8 cellular contexts compared by ENCODE assay signal in the genomic region with DNA sequence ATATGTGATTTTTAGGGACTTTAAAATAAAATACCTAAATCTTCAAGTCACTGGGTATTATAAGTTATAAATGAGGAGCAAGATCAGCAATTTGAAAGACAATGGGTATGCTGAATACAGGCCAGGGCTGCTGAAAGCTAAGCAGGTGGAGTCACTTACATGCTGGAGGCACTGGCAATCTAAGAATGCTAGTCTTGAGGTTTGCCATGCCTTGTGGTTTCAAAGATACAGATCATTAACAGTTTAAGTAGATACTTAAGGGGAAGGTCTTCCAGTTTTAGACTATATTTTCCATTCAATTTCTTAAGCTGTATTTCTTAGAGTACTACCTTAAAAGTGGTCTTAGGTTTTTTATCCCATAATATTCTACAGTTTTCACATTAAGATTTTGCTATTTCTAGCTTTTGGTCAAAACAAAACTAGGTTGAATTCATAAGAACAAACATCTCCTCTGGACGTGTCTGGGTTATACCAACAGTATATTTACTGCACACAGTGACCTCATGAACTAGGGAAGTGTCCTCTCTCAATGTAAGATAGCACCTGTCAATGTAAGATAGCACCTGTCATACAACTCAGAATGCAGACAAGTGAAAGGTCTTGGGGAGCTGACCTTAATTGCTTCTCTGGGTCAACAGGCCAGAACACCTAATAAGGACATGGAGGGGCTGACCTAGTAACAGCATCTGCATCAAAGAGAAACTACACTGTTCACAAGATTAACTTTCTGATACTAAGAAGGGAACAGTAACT. TPM values are rescaled to one million over a fixed set of nuclear protein-coding genes. Genes with fewer than 3 reads are reported as not detected.
DNase-seq lines count a peak whose midpoint lies in the region; ATAC-seq and TF ChIP-seq lines count a peak whose summit lies in the region.

No MANE protein-coding gene starts in this region.

- H3K4me1 ChIP-seq in HUES6 (ENCODE audit: control insufficient read depth, insufficient read depth, low read length) = peaks cover 30% of the 10 kb centered on the region

- DNase-seq in GM13976 (ENCODE audit: low spot score) (peak; percentile 74), naive B cell (peak; percentile 41), mucosa of gallbladder (ENCODE audit: low spot score) (no peak), HEK293T (ENCODE audit: extremely low spot score) (no peak), amygdala (lab: John Stamatoyannopoulos, UW) (no peak)
- DNase-seq in activated naive CD8-positive, alpha-beta T cell treated with anti-CD3 and anti-CD28 coated beads, Interleukin-2, amount 50 U/mL, for 24 hours = no peak

- peak overlapping the region; percentile 86 for H3K27ac Mint-ChIP-seq in activated naive CD8-positive, alpha-beta T cell treated with anti-CD3 and anti-CD28 coated beads, Interleukin-2, amount 50 U/mL, for 24 hours
- peak overlapping the region; percentile 15 to 98 (median 79) for H3K27ac Mint-ChIP-seq in naive B cell

- H3K4me1 Mint-ChIP-seq in activated naive CD8-positive, alpha-beta T cell treated with anti-CD3 and anti-CD28 coated beads, Interleukin-2, amount 50 U/mL, for 24 hours = peaks cover 33% of the 10 kb centered on the region
- H3K4me1 Mint-ChIP-seq in naive B cell = peaks cover 31 to 39% (median 32%) of the 10 kb centered on the region in 3 donors

- in situ Hi-C loops in GM13976 (cut with MboI; ENCODE audit: low sequenced_read_pairs, unreplicated experiment) = no loop called here

- H3K27me3 ChIP-seq in HUES6 (ENCODE audit: control insufficient read depth, insufficient read depth, low read length) = no peaks in the 10 kb centered on the region

- peaks cover 24% of the 10 kb centered on the region for H3K36me3 ChIP-seq in HUES6 (ENCODE audit: control insufficient read depth, insufficient read depth, low read length)

- H3K36me3 Mint-ChIP-seq in activated naive CD8-positive, alpha-beta T cell treated with anti-CD3 and anti-CD28 coated beads, Interleukin-2, amount 50 U/mL, for 24 hours (ENCODE audit: low read depth) = peaks cover 48% of the 10 kb centered on the region
- peaks cover 5 to 16% of the 10 kb centered on the region in 2 donors for H3K36me3 Mint-ChIP-seq in naive B cell

- peak overlapping the region; percentile 94 for H3K4me3 Mint-ChIP-seq in activated naive CD8-positive, alpha-beta T cell treated with anti-CD3 and anti-CD28 coated beads, Interleukin-2, amount 50 U/mL, for 24 hours
- peak overlapping the region; percentile 30 to 99 (median 97) for H3K4me3 Mint-ChIP-seq in naive B cell

- H3K27me3 Mint-ChIP-seq in activated naive CD8-positive, alpha-beta T cell treated with anti-CD3 and anti-CD28 coated beads, Interleukin-2, amount 50 U/mL, for 24 hours = no peaks in the 10 kb centered on the region
- H3K27me3 Mint-ChIP-seq in naive B cell = no peaks in the 10 kb centered on the region

- H3K27ac ChIP-seq in HUES6 (ENCODE audit: low read depth, low read length) = no peak overlapping the region

- no peak for TF ChIP-seq CTCF in GM13976 (IDR thresholded peaks at IDR 0.05; ENCODE audit: borderline replicate concordance, control extremely low read depth, extremely low read depth, insufficient read depth, missing control alignments)

- H3K4me3 ChIP-seq in HUES6 (ENCODE audit: low read depth, low read length) = peak overlapping the region; percentile 62

- no peaks in the 10 kb centered on the region for H3K9me3 ChIP-seq in HUES6 (ENCODE audit: control insufficient read depth, insufficient read depth, low read depth, low read length)

- no peak overlapping the region for H3K9ac ChIP-seq in HUES6 (ENCODE audit: low read length)

- POLR2A ChIA-PET in HEK293T (lab: Yijun Ruan, JAX) = no interaction called here

- CTCF ChIA-PET in HEK293T (lab: Yijun Ruan, JAX) = no interaction called here

- ATAC-seq in GM21529 (IDR thresholded peaks at IDR 0.05; ENCODE audit: unreplicated experiment) = peak; percentile 75
- peak; percentile 10 for ATAC-seq in activated naive CD8-positive, alpha-beta T cell treated with anti-CD3 and anti-CD28 coated beads, Interleukin-2, amount 50 U/mL, for 24 hours
- peak; percentile 26 to 28 for ATAC-seq in naive B cell (ENCODE audit: low read depth in 2 of 2)

- no peaks in the 10 kb centered on the region for H3K9me3 Mint-ChIP-seq in activated naive CD8-positive, alpha-beta T cell treated with anti-CD3 and anti-CD28 coated beads, Interleukin-2, amount 50 U/mL, for 24 hours
- no peaks in the 10 kb centered on the region for H3K9me3 Mint-ChIP-seq in naive B cell

TF ChIP-seq in HEK293T, 16 proteins besides CTCF, POLR2A, EP300 and RAD21:
- TF ChIP-seq ZNF384 (IDR thresholded peaks at IDR 0.05) = no peak
- TF ChIP-seq L3MBTL2 (conservative IDR thresholded peaks at IDR 0.05) = no peak
- no peak for TF ChIP-seq FOXA1 (IDR thresholded peaks at IDR 0.05)
- TF ChIP-seq SUZ12 (IDR thresholded peaks at IDR 0.05) = no peak
- no peak for TF ChIP-seq FOXK2 (IDR thresholded peaks at IDR 0.05)
- no peak for TF ChIP-seq TARDBP (IDR thresholded peaks at IDR 0.05)
- no peak for TF ChIP-seq HDGF (IDR thresholded peaks at IDR 0.05; ENCODE audit: borderline replicate concordance)
- no peak for TF ChIP-seq CTBP1 (IDR thresholded peaks at IDR 0.05; ENCODE audit: borderline replicate concordance)
- no peak for TF ChIP-seq BHLHE40 (IDR thresholded peaks at IDR 0.05; ENCODE audit: borderline replicate concordance)
- no peak for TF ChIP-seq FOXM1 (IDR thresholded peaks at IDR 0.05; ENCODE audit: borderline replicate concordance)
- TF ChIP-seq LEF1 (IDR thresholded peaks at IDR 0.05; ENCODE audit: borderline replicate concordance) = no peak
- no peak for TF ChIP-seq SP1 (IDR thresholded peaks at IDR 0.05)
- TF ChIP-seq NFRKB (IDR thresholded peaks at IDR 0.05) = no peak
- no peak for TF ChIP-seq ARNT (IDR thresholded peaks at IDR 0.05)

RNA-seq across cellular contexts. Expression of gene SRI, which starts 2.0 kb away (rescaled TPM):
- 100 to 1,000 TPM; 194 to 265 (median 222) TPM for polyA plus RNA-seq in naive B cell (ENCODE audit: low read depth in 6 of 6)
- total RNA-seq in mucosa of gallbladder = 77.8 TPM

Comparison
In these comparisons a context has a peak if more than half of its experiments do, and no peak if none do; other contexts are left out.
1. DNase-seq: peak in GM13976 (single experiment) and naive B cell (single experiment); none in activated naive CD8-positive, alpha-beta T cell treated with anti-CD3 and anti-CD28 coated beads, Interleukin-2, amount 50 U/mL, for 24 hours (single experiment), mucosa of gallbladder (single experiment), HEK293T (single experiment) and amygdala (0 of 56).
2. ATAC-seq: peak in every context shown above with its lines; median percentile 75 in GM21529; 27 in naive B cell; 10 in activated naive CD8-positive, alpha-beta T cell treated with anti-CD3 and anti-CD28 coated beads, Interleukin-2, amount 50 U/mL, for 24 hours.